ENCODE assay signal across 10 cellular contexts in the genomic region with DNA sequence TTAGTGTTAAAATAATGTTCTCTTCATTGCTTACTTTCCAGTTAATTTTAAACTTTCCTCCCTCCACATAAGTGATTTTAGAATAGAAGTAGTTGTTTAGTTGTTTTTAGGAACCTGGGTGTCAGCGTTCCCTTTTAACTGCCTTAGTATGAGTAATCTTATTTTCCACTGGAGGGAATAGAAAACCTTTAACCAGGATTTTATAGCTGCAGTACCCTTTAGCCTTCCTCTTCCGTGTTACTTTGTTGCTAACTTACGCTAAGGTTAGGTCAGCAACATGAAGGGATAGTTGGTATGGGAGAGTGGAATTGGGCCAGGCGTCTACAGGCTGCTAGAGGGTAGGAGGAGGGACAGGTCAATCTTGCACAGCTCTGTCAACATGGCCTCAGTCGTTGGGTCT. TPM values are rescaled to one million over a fixed set of nuclear protein-coding genes. Genes with fewer than 3 reads are reported as not detected.
A peak's percentile ranks its signal among the peaks of the same experiment; 100 is the strongest.
DNase-seq lines count a peak whose midpoint lies in the region; ATAC-seq and TF ChIP-seq lines count a peak whose summit lies in the region.
"Had no signal": no experiment of that assay in that cellular context is flagged by ENCODE, and none has a peak within 500 bp of the region (broad histone marks: within the 10 kb centered on the region; RNA-seq: fewer than 3 reads in every experiment).

No MANE protein-coding gene starts in this region.

- TF ChIP-seq CTCF in Caco-2 (IDR thresholded peaks at IDR 0.05; ENCODE audit: insufficient read depth in 1 of 2, low read depth in 1 of 2, low read length in 1 of 2, severe bottlenecking in 1 of 2, unreplicated experiment in 1 of 2) (no peak), OCI-LY7 (conservative IDR thresholded peaks at IDR 0.05; ENCODE audit: low read length) (no peak), chondrocyte (IDR thresholded peaks at IDR 0.05) (no peak), natural killer cell (IDR thresholded peaks at IDR 0.05) (no peak)

- no peak overlapping the region for H3K4me3 Mint-ChIP-seq in Caco-2 (ENCODE audit: unreplicated experiment)
- no peak overlapping the region for H3K4me3 Mint-ChIP-seq in chondrocyte (ENCODE audit: unreplicated experiment)
- no peak overlapping the region for H3K4me3 Mint-ChIP-seq in natural killer cell

- H4K20me1 ChIP-seq in OCI-LY7 (ENCODE audit: insufficient read depth, low read length), result no peaks in the 10 kb centered on the region

- POLR2A ChIA-PET in Caco-2 (lab: Charles Lee) (interaction anchor here (0.6 kb wide), 1 partner anchor 31 kb away, joined by 3 read pairs; no protein-coding TSS in a partner anchor), OCI-LY7 (lab: Charles Lee) (interaction anchor here (0.6 to 1.2 kb wide), 4 partner anchors 12 to 99 kb away, joined by 3 to 5 read pairs (median 4); no protein-coding TSS in a partner anchor)

- no peak overlapping the region for H3K27ac ChIP-seq in OCI-LY7 (ENCODE audit: low read depth, low read length, poor library complexity, severe bottlenecking)

- no peak for DNase-seq in Caco-2
- no peak for DNase-seq in OCI-LY7 (ENCODE audit: low spot score)
- DNase-seq in chondrocyte (ENCODE audit: low spot score), result no peak
- no peak for DNase-seq in natural killer cell
- DNase-seq in NCI-H2081 (lab: John Stamatoyannopoulos, UW), result no peak
- no peak for DNase-seq in NCI-H345 (lab: John Stamatoyannopoulos, UW)
- DNase-seq in AG08396 (ENCODE audit: low spot score), result no peak

- H3K36me3 Mint-ChIP-seq in Caco-2 (ENCODE audit: insufficient read depth, unreplicated experiment) (peaks cover 65% of the 10 kb centered on the region), chondrocyte (ENCODE audit: low read depth) (peaks cover 27% of the 10 kb centered on the region), natural killer cell (no peaks in the 10 kb centered on the region)

- H3K4me1 Mint-ChIP-seq in Caco-2 (ENCODE audit: low read depth, unreplicated experiment) (peaks cover 20% of the 10 kb centered on the region), chondrocyte (ENCODE audit: low read depth) (peaks cover 31% of the 10 kb centered on the region), natural killer cell (peaks cover 17 to 25% of the 10 kb centered on the region in 2 donors)

- H3K79me2 ChIP-seq in OCI-LY7 (ENCODE audit: insufficient read depth, low read depth, low read length), result no peaks in the 10 kb centered on the region

- H3K4me1 ChIP-seq in Caco-2 (peaks cover 18% of the 10 kb centered on the region), OCI-LY7 (ENCODE audit: insufficient read depth, low read length, poor library complexity, severe bottlenecking) (peaks cover 7% of the 10 kb centered on the region)
- H3K4me1 ChIP-seq: breast epithelium had no signal

- ATAC-seq in natural killer cell, result no peak
- no peak for ATAC-seq in HG03378 (IDR thresholded peaks at IDR 0.05; ENCODE audit: unreplicated experiment)
- ATAC-seq: sciatic nerve had no signal

- no peaks in the 10 kb centered on the region for H3K27me3 ChIP-seq in Caco-2 (replicated peaks; ENCODE audit: control insufficient read depth, insufficient read depth, low read length)

- peak overlapping the region; percentile 39 for H3K27ac Mint-ChIP-seq in Caco-2 (ENCODE audit: unreplicated experiment)
- H3K27ac Mint-ChIP-seq in chondrocyte (ENCODE audit: unreplicated experiment), result peak overlapping the region; percentile 95
- H3K27ac Mint-ChIP-seq in natural killer cell, result peak overlapping the region; percentile 50 to 96

- H3K27me3 Mint-ChIP-seq in Caco-2 (ENCODE audit: insufficient read depth, unreplicated experiment), result no peaks in the 10 kb centered on the region
- H3K27me3 Mint-ChIP-seq in chondrocyte (ENCODE audit: low read depth), result no peaks in the 10 kb centered on the region
- no peaks in the 10 kb centered on the region for H3K27me3 Mint-ChIP-seq in natural killer cell (ENCODE audit: low read depth in 2 of 2)

- no peaks in the 10 kb centered on the region for H3K9me2 ChIP-seq in OCI-LY7 (ENCODE audit: insufficient read depth, low read length)

- H3K4me3 ChIP-seq in Caco-2 (ENCODE audit: low read depth, low read length), result no peak overlapping the region
- H3K4me3 ChIP-seq in OCI-LY7 (ENCODE audit: low read depth, low read length, poor library complexity, severe bottlenecking), result no peak overlapping the region
- H3K4me3 ChIP-seq: breast epithelium had no signal

- H3K9me3 ChIP-seq in Caco-2, result no peaks in the 10 kb centered on the region
- H3K9me3 ChIP-seq in OCI-LY7 (ENCODE audit: low read length), result no peaks in the 10 kb centered on the region
- H3K9me3 ChIP-seq: breast epithelium had no signal

- intact Hi-C loops in Caco-2 (cut with micrococcal nuclease; ENCODE audit: unreplicated experiment), result no loop called here
- intact Hi-C loops in OCI-LY7 (cut with micrococcal nuclease; ENCODE audit: unreplicated experiment), result no loop called here
- intact Hi-C loops in natural killer cell (cut with micrococcal nuclease), result no loop called here

- H3K9me3 Mint-ChIP-seq in Caco-2 (ENCODE audit: unreplicated experiment) (no peaks in the 10 kb centered on the region), chondrocyte (ENCODE audit: low read depth) (no peaks in the 10 kb centered on the region), natural killer cell (no peaks in the 10 kb centered on the region)

- H3K36me3 ChIP-seq in Caco-2 (ENCODE audit: control insufficient read depth, insufficient read depth, low read length) (no peaks in the 10 kb centered on the region), OCI-LY7 (ENCODE audit: insufficient read depth, low read length) (peaks cover 53% of the 10 kb centered on the region)
- H3K36me3 ChIP-seq: breast epithelium had no signal

- CTCF ChIA-PET in Caco-2 (lab: Charles Lee), result interaction anchor here (2.0 kb wide), 1 partner anchor 13 kb away, joined by 7 read pairs; no protein-coding TSS in a partner anchor
- CTCF ChIA-PET in OCI-LY7 (lab: Charles Lee; ENCODE audit: unreplicated experiment), result no interaction called here

- H2AFZ ChIP-seq in OCI-LY7 (ENCODE audit: low read length), result no peak overlapping the region

- no TSS peak for BruUV-seq in Caco-2 (replicated peaks; lab: Mats Ljungman, UMichigan)
- BruUV-seq in OCI-LY7 (replicated peaks; lab: Mats Ljungman, UMichigan), result TSS peak; percentile 56

- no peak overlapping the region for H3K4me2 ChIP-seq in OCI-LY7 (ENCODE audit: low read length)

RNA-seq across cellular contexts. Expression of gene SMS, which starts 31.5 kb away (rescaled TPM):
- total RNA-seq in Caco-2 (2022), result 158 and 164 TPM in 2 replicates
- 59.6 and 64.9 TPM in 2 replicates for total RNA-seq in OCI-LY7 (2014; rRNA removed; shearing (Covaris generic))
- total RNA-seq in OCI-LY7 (2022), result 86.3 and 88.3 TPM in 2 replicates
- total RNA-seq in chondrocyte, result 73.0 to 131 TPM (median 129 TPM) in 3 replicates
- 10 to 100 TPM; 14.9 to 19.4 (median 18.6) TPM for total RNA-seq in natural killer cell

Comparison
In these comparisons a context has a peak if more than half of its experiments do, and no peak if none do; other contexts are left out.
1. H3K27ac Mint-ChIP-seq: peak in every context shown above with its lines; median percentile 95 in chondrocyte; 73 in natural killer cell; 39 in Caco-2.